Comparison of ENCODE assay signal across 17 cellular contexts in the genomic region with DNA sequence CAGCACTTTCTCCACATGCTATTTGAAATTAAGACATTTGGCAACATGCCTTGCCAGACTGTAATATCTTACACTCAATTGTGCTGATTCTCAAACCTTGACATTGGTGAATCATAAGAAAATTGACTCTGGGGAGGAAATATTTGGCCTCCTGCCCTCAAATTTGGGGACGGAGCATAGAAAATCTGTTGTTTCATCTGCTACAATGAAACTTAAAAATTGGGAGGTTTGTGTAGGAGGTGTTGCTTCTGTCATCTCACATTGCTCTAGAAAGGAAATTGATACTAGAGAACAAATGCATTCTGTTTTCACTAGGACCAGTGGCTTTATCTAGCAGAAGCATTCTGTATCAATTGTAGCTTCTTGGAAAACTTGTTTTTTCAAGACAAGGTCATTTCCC. TPM values are rescaled to one million over a fixed set of nuclear protein-coding genes. Genes with fewer than 3 reads are reported as not detected.
DNase-seq lines count a peak whose midpoint lies in the region; ATAC-seq and TF ChIP-seq lines count a peak whose summit lies in the region.
"Had no signal": no experiment of that assay in that cellular context is flagged by ENCODE, and none has a peak within 500 bp of the region (broad histone marks: within the 10 kb centered on the region; RNA-seq: fewer than 3 reads in every experiment).

No MANE protein-coding gene starts in this region.

- H3K36me3 ChIP-seq in left ventricle myocardium inferior (peaks cover 12% of the 10 kb centered on the region), heart right ventricle (peaks cover 0 to 50% (median 0%) of the 10 kb centered on the region in 9 donors), gastroesophageal sphincter (no peaks in the 10 kb centered on the region), testis (ENCODE audit: low read depth, missing control alignments) (no peaks in the 10 kb centered on the region)
- H3K36me3 ChIP-seq in CD8-positive, alpha-beta memory T cell (ENCODE audit: insufficient read depth, low read length) = no peaks in the 10 kb centered on the region
- H3K36me3 ChIP-seq: BE2C had no signal

- H3K27ac ChIP-seq in left ventricle myocardium inferior (replicated peaks) = peak overlapping the region; percentile 50
- no peak overlapping the region for H3K27ac ChIP-seq in heart right ventricle
- H3K27ac ChIP-seq in gastroesophageal sphincter = peak overlapping the region; percentile 66 to 89 (median 72)
- peak overlapping the region; percentile 11 to 64 for H3K27ac ChIP-seq in testis
- no peak overlapping the region for H3K27ac ChIP-seq in CD8-positive, alpha-beta memory T cell (ENCODE audit: low read depth, low read length)
- H3K27ac ChIP-seq: A549, C4-2B had no signal

- 58 to 71% methylated on average over 1 of the region's 1 CpG for WGBS in heart right ventricle, 2 donors
- WGBS in gastroesophageal sphincter (ENCODE audit: low coverage in 1 of 2), 2 donors = 67% methylated on average over 1 of the region's 1 CpG; no CpG with 5 or more reads in 1 of the 2 donors
- WGBS in testis, 2 donors = 38 to 40% methylated on average over 1 of the region's 1 CpG

- no peak for ATAC-seq in heart right ventricle
- ATAC-seq in activated naive CD8-positive, alpha-beta T cell treated with anti-CD3 and anti-CD28 coated beads, Interleukin-2, amount 50 U/mL, for 24 hours = peak; percentile 33
- no peak for ATAC-seq in gastroesophageal sphincter
- ATAC-seq: A549, GM23338 had no signal

- H3K27me3 ChIP-seq in left ventricle myocardium inferior (ENCODE audit: low read depth) (no peaks in the 10 kb centered on the region), heart right ventricle (peaks cover 0 to 4% (median 0%) of the 10 kb centered on the region in 7 donors), gastroesophageal sphincter (no peaks in the 10 kb centered on the region), testis (no peaks in the 10 kb centered on the region)
- no peaks in the 10 kb centered on the region for H3K27me3 ChIP-seq in CD8-positive, alpha-beta memory T cell (ENCODE audit: insufficient read depth, low read length, poor library complexity, severe bottlenecking)
- H3K27me3 ChIP-seq: BE2C had no signal

- POLR2A ChIA-PET in CD8-positive, alpha-beta memory T cell (lab: Charles Lee) = no interaction called here

- no peaks in the 10 kb centered on the region for H3K9me3 ChIP-seq in left ventricle myocardium inferior (replicated peaks)
- H3K9me3 ChIP-seq in heart right ventricle = no peaks in the 10 kb centered on the region
- H3K9me3 ChIP-seq in gastroesophageal sphincter = no peaks in the 10 kb centered on the region
- H3K9me3 ChIP-seq in testis = no peaks in the 10 kb centered on the region
- no peaks in the 10 kb centered on the region for H3K9me3 ChIP-seq in CD8-positive, alpha-beta memory T cell (ENCODE audit: low read length)
- H3K9me3 ChIP-seq: A549, BE2C had no signal

- H3K27me3 Mint-ChIP-seq in activated naive CD8-positive, alpha-beta T cell treated with anti-CD3 and anti-CD28 coated beads, Interleukin-2, amount 50 U/mL, for 24 hours = no peaks in the 10 kb centered on the region
- peaks cover 0 to 12% of the 10 kb centered on the region in 2 donors for H3K27me3 Mint-ChIP-seq in CD8-positive, alpha-beta memory T cell
- peaks cover 3% of the 10 kb centered on the region for H3K27me3 Mint-ChIP-seq in nephron progenitor cell (ENCODE audit: low read depth, poor library complexity)
- H3K27me3 Mint-ChIP-seq: CD4-positive, alpha-beta memory T cell had no signal

- H3K36me3 Mint-ChIP-seq in activated naive CD8-positive, alpha-beta T cell treated with anti-CD3 and anti-CD28 coated beads, Interleukin-2, amount 50 U/mL, for 24 hours (ENCODE audit: low read depth) = peaks cover 4% of the 10 kb centered on the region
- H3K36me3 Mint-ChIP-seq in CD8-positive, alpha-beta memory T cell = no peaks in the 10 kb centered on the region
- peaks cover 53% of the 10 kb centered on the region for H3K36me3 Mint-ChIP-seq in nephron progenitor cell (ENCODE audit: low read depth)
- H3K36me3 Mint-ChIP-seq: CD4-positive, alpha-beta memory T cell had no signal

- H3K27ac Mint-ChIP-seq in activated naive CD8-positive, alpha-beta T cell treated with anti-CD3 and anti-CD28 coated beads, Interleukin-2, amount 50 U/mL, for 24 hours = no peak overlapping the region
- no peak overlapping the region for H3K27ac Mint-ChIP-seq in CD8-positive, alpha-beta memory T cell
- no peak overlapping the region for H3K27ac Mint-ChIP-seq in nephron progenitor cell
- H3K27ac Mint-ChIP-seq: CD4-positive, alpha-beta memory T cell; GM23338 had no signal

- no peak for TF ChIP-seq CTCF in left ventricle myocardium inferior (IDR thresholded peaks at IDR 0.05; ENCODE audit: borderline replicate concordance)
- no peak for TF ChIP-seq CTCF in heart right ventricle (IDR thresholded peaks at IDR 0.05)
- no peak for TF ChIP-seq CTCF in gastroesophageal sphincter (IDR thresholded peaks at IDR 0.05)
- TF ChIP-seq CTCF in testis (IDR thresholded peaks at IDR 0.05) = no peak
- no peak for TF ChIP-seq CTCF in nephron progenitor cell (IDR thresholded peaks at IDR 0.05)

- H3K4me1 ChIP-seq in left ventricle myocardium inferior (peaks cover 14% of the 10 kb centered on the region), heart right ventricle (peaks cover 0 to 13% (median 0%) of the 10 kb centered on the region in 9 donors), gastroesophageal sphincter (peaks cover 0 to 41% (median 0%) of the 10 kb centered on the region in 3 donors), testis (peaks cover 5% of the 10 kb centered on the region)
- H3K4me1 ChIP-seq in CD8-positive, alpha-beta memory T cell (ENCODE audit: insufficient read depth, low read length) = no peaks in the 10 kb centered on the region
- H3K4me1 ChIP-seq: BE2C had no signal

- no peaks in the 10 kb centered on the region for H3K9me3 Mint-ChIP-seq in activated naive CD8-positive, alpha-beta T cell treated with anti-CD3 and anti-CD28 coated beads, Interleukin-2, amount 50 U/mL, for 24 hours
- no peaks in the 10 kb centered on the region for H3K9me3 Mint-ChIP-seq in CD8-positive, alpha-beta memory T cell
- no peaks in the 10 kb centered on the region for H3K9me3 Mint-ChIP-seq in nephron progenitor cell
- H3K9me3 Mint-ChIP-seq: GM23338 had no signal

- H3K4me1 Mint-ChIP-seq in activated naive CD8-positive, alpha-beta T cell treated with anti-CD3 and anti-CD28 coated beads, Interleukin-2, amount 50 U/mL, for 24 hours = peaks cover 7% of the 10 kb centered on the region
- peaks cover 0 to 3% (median 0%) of the 10 kb centered on the region in 3 donors for H3K4me1 Mint-ChIP-seq in CD8-positive, alpha-beta memory T cell
- peaks cover 27% of the 10 kb centered on the region for H3K4me1 Mint-ChIP-seq in nephron progenitor cell

- DNase-seq in left ventricle myocardium inferior = no peak
- DNase-seq in heart right ventricle = no peak
- no peak for DNase-seq in activated naive CD8-positive, alpha-beta T cell treated with anti-CD3 and anti-CD28 coated beads, Interleukin-2, amount 50 U/mL, for 24 hours
- peak; percentile 53 for DNase-seq in testis
- DNase-seq in CD8-positive, alpha-beta memory T cell = no peak
- no peak for DNase-seq in nephron progenitor cell
- DNase-seq: BE2C; CD4-positive, alpha-beta memory T cell; COR-L47; DMS153; DMS79 treated with DMSO at 0.1 percent for 48 hours; EL; H7 had no signal

- intact Hi-C loops in left ventricle myocardium inferior (cut with micrococcal nuclease) (no loop called here), heart right ventricle (cut with DNase I) (no loop called here), testis (cut with DNase I; ENCODE audit: low total_unique reads) (no loop called here)

- no peak for TF ChIP-seq EP300 in gastroesophageal sphincter (IDR thresholded peaks at IDR 0.05)

- no peak overlapping the region for H3K4me3 ChIP-seq in left ventricle myocardium inferior
- no peak overlapping the region for H3K4me3 ChIP-seq in heart right ventricle
- no peak overlapping the region for H3K4me3 ChIP-seq in gastroesophageal sphincter
- H3K4me3 ChIP-seq in testis = no peak overlapping the region
- H3K4me3 ChIP-seq in CD8-positive, alpha-beta memory T cell (ENCODE audit: low read length) = no peak overlapping the region
- H3K4me3 ChIP-seq: A549, GM23338 had no signal

- TF ChIP-seq POLR2A in gastroesophageal sphincter (IDR thresholded peaks at IDR 0.05) (no peak), testis (IDR thresholded peaks at IDR 0.05) (no peak)

- CTCF ChIA-PET in CD8-positive, alpha-beta memory T cell (lab: Charles Lee) = no interaction called here

- H3K4me3 Mint-ChIP-seq in activated naive CD8-positive, alpha-beta T cell treated with anti-CD3 and anti-CD28 coated beads, Interleukin-2, amount 50 U/mL, for 24 hours = no peak overlapping the region
- H3K4me3 Mint-ChIP-seq in CD8-positive, alpha-beta memory T cell = no peak overlapping the region
- H3K4me3 Mint-ChIP-seq in nephron progenitor cell = no peak overlapping the region
- H3K4me3 Mint-ChIP-seq: CD4-positive, alpha-beta memory T cell; GM23338 had no signal

RNA-seq across cellular contexts. Expression of a gene that starts 5.3 kb away (rescaled TPM):
- 10.2 TPM for total RNA-seq in left ventricle myocardium inferior
- 10 to 100 TPM in 3 of 10 donors, 1 to 10 TPM in 7; 7.5 to 13.8 (median 9.0) TPM for total RNA-seq in heart right ventricle
- 10 to 100 TPM in 1 of 2 donors, 1 to 10 TPM in 1; 6.9 to 11.2 TPM for polyA plus RNA-seq in heart right ventricle
- 10 to 100 TPM; 32.4 to 72.1 (median 57.8) TPM for total RNA-seq in gastroesophageal sphincter
- total RNA-seq in testis = 10 to 100 TPM; 88.2 to 94.1 TPM
- 67.9 TPM for polyA plus RNA-seq in testis (ENCODE audit: insufficient read depth, low read depth, low replicate concordance)
- total RNA-seq in CD8-positive, alpha-beta memory T cell = 1 to 10 TPM; 1.7 to 1.9 TPM
- polyA plus RNA-seq in CD8-positive, alpha-beta memory T cell = 0.31 TPM

RNA-seq across cellular contexts. Expression of a gene that starts 22.1 kb away (rescaled TPM):
- total RNA-seq in left ventricle myocardium inferior = 31.3 TPM
- 10 to 100 TPM; 29.7 to 42.9 (median 33.1) TPM for total RNA-seq in heart right ventricle
- 10 to 100 TPM in 1 of 2 donors, 1 to 10 TPM in 1; 6.3 to 10.1 TPM for polyA plus RNA-seq in heart right ventricle
- total RNA-seq in gastroesophageal sphincter = 10 to 100 TPM; 55.4 to 91.7 (median 64.1) TPM
- 100 to 1,000 TPM; 190 to 208 TPM for total RNA-seq in testis
- 79.2 TPM for polyA plus RNA-seq in testis (ENCODE audit: insufficient read depth, low read depth, low replicate concordance)
- under 1 TPM in 1 of 2 experiments, not detected in 1; 0.11 TPM for total RNA-seq in CD8-positive, alpha-beta memory T cell
- polyA plus RNA-seq in CD8-positive, alpha-beta memory T cell = 0.38 TPM

Comparison
In these comparisons a context has a peak if more than half of its experiments do, and no peak if none do; other contexts are left out.
1. H3K27ac ChIP-seq: peak in left ventricle myocardium inferior (single experiment), gastroesophageal sphincter (4 of 4) and testis (2 of 2); none in heart right ventricle (0 of 10) and CD8-positive, alpha-beta memory T cell (single experiment).
2. RNA of a gene that starts 22.1 kb away (total RNA-seq): 190 to 208 TPM in testis, 55.4 to 91.7 TPM in gastroesophageal sphincter, 29.7 to 42.9 TPM in heart right ventricle and 31.3 TPM in left ventricle myocardium inferior (single experiment); 0.11 TPM in CD8-positive, alpha-beta memory T cell; every median in the first group is over 10 times any median in the second.